In the genomic region with DNA sequence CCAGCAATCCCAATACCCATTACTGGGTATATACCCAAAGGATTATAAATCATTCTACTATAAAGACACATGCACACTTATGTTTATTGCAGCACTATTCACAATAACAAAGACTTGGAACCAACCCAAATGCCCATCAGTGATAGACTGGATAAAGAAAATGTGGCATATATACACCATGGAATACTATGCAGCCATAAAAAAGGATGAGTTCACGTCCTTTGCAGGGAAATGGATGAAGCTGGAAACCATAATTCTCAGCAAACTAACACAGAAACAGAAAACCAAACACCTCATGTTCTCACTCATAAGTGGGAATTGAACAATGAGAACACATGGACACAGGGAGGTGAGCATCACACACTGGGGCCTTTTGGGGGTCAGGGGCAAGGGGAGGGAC, we compare ENCODE assay signal across 2 cellular contexts.
DNase-seq lines count a peak whose midpoint lies in the region; ATAC-seq, FAIRE-seq and TF ChIP-seq lines count a peak whose summit lies in the region.
"Not testable (repeated sequence)": the region's sequence is repeated elsewhere in the genome, so short reads cannot be mapped to it uniquely, and the experiment has no call there.

No MANE protein-coding gene starts in this region.

- TF ChIP-seq EP300 in K562 (IDR thresholded peaks at IDR 0.05; ENCODE audit: low read length): not testable (repeated sequence)

- intact Hi-C loops in K562 (cut with micrococcal nuclease): not testable (repeated sequence)

- TF ChIP-seq POLR2A in K562 (conservative IDR thresholded peaks at IDR 0.05): not testable (repeated sequence)

- not testable (repeated sequence) for DNase-seq in K562 (ENCODE audit: extremely low read depth in 1 of 4, low spot score in 3 of 4)

- WGBS in K562 (ENCODE audit: insufficient coverage, low coverage, missing lambda C conversion rate): 56% methylated on average over 1 of the region's 1 CpG

- not testable (repeated sequence) for H3K27ac ChIP-seq in HEK293 (ENCODE audit: extremely low read depth, low read depth, low read length); K562 (ENCODE audit: extremely low read depth, low read depth, low read length)

- not testable (repeated sequence) for H3K4me3 ChIP-seq in HEK293 (ENCODE audit: low read depth, low read length); K562

- H3K9me3 ChIP-seq in HEK293 (ENCODE audit: control insufficient read depth, insufficient read depth, low read depth, low read length); K562 (replicated peaks; ENCODE audit: control insufficient read depth, insufficient read depth, low read depth, low read length): not testable (repeated sequence)

- in situ Hi-C loops in K562 (cut with MboI): not testable (repeated sequence)

- not testable (repeated sequence) for TF ChIP-seq CTCF in HEK293 (tag by site-specific recombination; IDR thresholded peaks at IDR 0.05); K562 (IDR thresholded peaks at IDR 0.05 in 2 of 3, conservative IDR thresholded peaks at IDR 0.05 in 1 of 3; ENCODE audit: insufficient read depth in 2 of 3, low read depth in 1 of 3, low read length in 3 of 3)

- BruUV-seq in K562 (replicated peaks; lab: Mats Ljungman, UMichigan): not testable (repeated sequence)

- not testable (repeated sequence) for H3K9ac ChIP-seq in K562 (ENCODE audit: insufficient read depth in 1 of 2, low read depth in 2 of 2, low read length in 2 of 2)

- H3K36me3 ChIP-seq in HEK293 (ENCODE audit: control insufficient read depth in 2 of 2, insufficient read depth in 1 of 2, low read length in 2 of 2); K562 (ENCODE audit: control insufficient read depth, insufficient read depth, low read length): not testable (repeated sequence)

- H2AFZ ChIP-seq in K562 (ENCODE audit: low read depth, low read length): not testable (repeated sequence)

- POLR2A ChIA-PET in HEK293 (lab: Yijun Ruan, JAX); K562 (lab: Yijun Ruan, JAX): not testable (repeated sequence)

- CTCF ChIA-PET in HEK293 (lab: Yijun Ruan, JAX); K562 (lab: Yijun Ruan, JAX; ENCODE audit: low intra/inter-chr PET ratio): not testable (repeated sequence)

- not testable (repeated sequence) for H3K4me1 ChIP-seq in HEK293 (ENCODE audit: control insufficient read depth, insufficient read depth, low read length); K562 (replicated peaks in 1 of 2; ENCODE audit: control insufficient read depth in 2 of 2, insufficient read depth in 2 of 2, low read length in 2 of 2)

- H3K79me2 ChIP-seq in K562 (ENCODE audit: control insufficient read depth, insufficient read depth, low read length): not testable (repeated sequence)

- H3K27me3 ChIP-seq in K562 (ENCODE audit: control insufficient read depth in 2 of 2, insufficient read depth in 2 of 2, low read length in 2 of 2): not testable (repeated sequence)

- not testable (repeated sequence) for H3K9me1 ChIP-seq in K562 (ENCODE audit: control insufficient read depth, insufficient read depth, low read length)

- not testable (repeated sequence) for ATAC-seq in K562

- not testable (repeated sequence) for TF ChIP-seq RAD21 in K562 (CRISPR knock-in tag; conservative IDR thresholded peaks at IDR 0.05 in 1 of 2, IDR thresholded peaks at IDR 0.05 in 1 of 2)

- H4K20me1 ChIP-seq in K562 (replicated peaks; ENCODE audit: control insufficient read depth, insufficient read depth, low read length): not testable (repeated sequence)

- FAIRE-seq in K562 (lab: Jason Lieb, UNC): not testable (repeated sequence)

- not testable (repeated sequence) for H3K4me2 ChIP-seq in K562 (ENCODE audit: insufficient read depth, low read length)

TF ChIP-seq in HEK293, 187 proteins besides CTCF, POLR2A, EP300 and RAD21:
- TF ChIP-seq ZNF146 (tag by site-specific recombination; IDR thresholded peaks at IDR 0.05): peak; percentile 90

TF ChIP-seq in K562, 482 proteins besides CTCF, POLR2A, EP300 and RAD21:
- TF ChIP-seq BCOR (IDR thresholded peaks at IDR 0.05) (peak; percentile 64), ZNF146 (CRISPR knock-in tag; IDR thresholded peaks at IDR 0.05; ENCODE audit: unreplicated experiment) (peak; percentile 52)
